Comparison of ENCODE assay signal across 22 cellular contexts in the genomic region with DNA sequence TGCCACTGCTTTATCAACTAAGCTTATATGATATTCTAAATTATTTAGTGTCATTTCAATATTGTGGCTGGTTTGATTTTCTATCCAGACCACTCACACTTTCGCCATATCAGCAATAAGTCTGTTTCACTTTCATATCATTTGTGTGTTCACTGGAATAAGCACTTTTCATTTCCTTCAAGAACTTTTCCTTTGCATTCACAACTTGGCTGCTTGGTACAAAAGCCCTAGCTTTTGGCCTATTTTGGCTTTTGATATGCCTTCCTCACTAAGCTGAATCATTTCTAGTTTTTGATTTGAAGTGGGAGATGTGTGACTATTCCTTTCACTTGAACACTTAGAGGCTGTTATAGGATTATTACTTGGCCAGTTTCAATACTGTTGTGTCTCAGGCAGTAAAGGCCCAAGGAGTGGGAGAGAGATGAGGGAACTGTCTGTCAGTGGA.
DNase-seq lines count a peak whose midpoint lies in the region; ATAC-seq, FAIRE-seq and TF ChIP-seq lines count a peak whose summit lies in the region.
"Had no signal": no experiment of that assay in that cellular context is flagged by ENCODE, and none has a peak within 500 bp of the region (broad histone marks: within the 10 kb centered on the region; RNA-seq: fewer than 3 reads in every experiment).

No MANE protein-coding gene starts in this region.

- ATAC-seq in GM18517 (IDR thresholded peaks at IDR 0.05; ENCODE audit: unreplicated experiment) (peak; percentile 49), HG03520 (IDR thresholded peaks at IDR 0.05; ENCODE audit: unreplicated experiment) (peak; percentile 51)
- ATAC-seq in activated naive CD8-positive, alpha-beta T cell treated with anti-CD3 and anti-CD28 coated beads, Interleukin-2, amount 50 U/mL, for 24 hours, result peak; percentile 99
- ATAC-seq: Panc1 had no signal

- no peak overlapping the region for H2BK120ac ChIP-seq in trophoblast cell (ENCODE audit: insufficient read depth, low read length, poor library complexity)

- no peak overlapping the region for H3K4me3 ChIP-seq in trophoblast cell (ENCODE audit: low read depth, low read length)
- H3K4me3 ChIP-seq: SJSA1, smooth muscle cell had no signal

- no peak overlapping the region for H2BK12ac ChIP-seq in trophoblast cell (ENCODE audit: low read length)

- no peaks in the 10 kb centered on the region for H3K27me3 ChIP-seq in trophoblast cell (ENCODE audit: insufficient read depth, low read length)
- H3K27me3 ChIP-seq: SJSA1 had no signal

- no peak overlapping the region for H4K91ac ChIP-seq in trophoblast cell (ENCODE audit: low read depth, low read length)

- H4K8ac ChIP-seq in trophoblast cell (ENCODE audit: low read depth, low read length), result no peak overlapping the region

- no peak for TF ChIP-seq CTCF in D721Med (IDR thresholded peaks at IDR 0.05; ENCODE audit: insufficient read depth, missing control alignments)

- H2AK5ac ChIP-seq in trophoblast cell (ENCODE audit: low read length), result no peak overlapping the region

- no peak overlapping the region for H3K18ac ChIP-seq in trophoblast cell (ENCODE audit: low read length)

- H3K36me3 Mint-ChIP-seq in activated naive CD8-positive, alpha-beta T cell treated with anti-CD3 and anti-CD28 coated beads, Interleukin-2, amount 50 U/mL, for 24 hours (ENCODE audit: low read depth), result peaks cover 17% of the 10 kb centered on the region
- H3K36me3 Mint-ChIP-seq: brain had no signal

- peaks cover 31% of the 10 kb centered on the region for H3K27me3 Mint-ChIP-seq in activated naive CD8-positive, alpha-beta T cell treated with anti-CD3 and anti-CD28 coated beads, Interleukin-2, amount 50 U/mL, for 24 hours

- no peak overlapping the region for H2BK5ac ChIP-seq in trophoblast cell (ENCODE audit: low read depth, low read length, poor library complexity)

- H3K23ac ChIP-seq in trophoblast cell (ENCODE audit: low read length), result no peak overlapping the region

- H3K36me3 ChIP-seq in trophoblast cell (ENCODE audit: control insufficient read depth in 1 of 2, insufficient read depth in 2 of 2, low read length in 2 of 2), result no peaks in the 10 kb centered on the region
- H3K36me3 ChIP-seq: SJSA1 had no signal

- WGBS in trophoblast cell (ENCODE audit: extremely low coverage, insufficient coverage, insufficient read length), result no CpG with 5 or more reads among the region's 1 CpG

- H3K14ac ChIP-seq in trophoblast cell (ENCODE audit: low read length), result no peak overlapping the region

- peaks cover 43% of the 10 kb centered on the region for H3K4me1 Mint-ChIP-seq in activated naive CD8-positive, alpha-beta T cell treated with anti-CD3 and anti-CD28 coated beads, Interleukin-2, amount 50 U/mL, for 24 hours
- H3K4me1 Mint-ChIP-seq: brain, endodermal cell had no signal

- H3K4me2 ChIP-seq in trophoblast cell (ENCODE audit: low read length), result no peak overlapping the region
- H3K4me2 ChIP-seq: smooth muscle cell had no signal

- FAIRE-seq in D721Med (lab: Jason Lieb, UNC), result no peak
- FAIRE-seq: G401.6 had no signal

- no peak overlapping the region for H3K4ac ChIP-seq in trophoblast cell (ENCODE audit: low read depth, low read length)

- DNase-seq in activated T-cell treated with anti-CD3 and anti-CD28 coated beads for 24 hours (ENCODE audit: low read depth) (peak; percentile 25), trophoblast cell (no peak), NCI-H2029 (lab: John Stamatoyannopoulos, UW) (no peak), D721Med (ENCODE audit: insufficient read length, low spot score) (no peak)
- DNase-seq in activated T-cell treated with anti-CD3 and anti-CD28 coated beads, Interleukin-2, amount 50 U/mL, for 48 hours, result no peak
- no peak for DNase-seq in activated naive CD8-positive, alpha-beta T cell treated with anti-CD3 and anti-CD28 coated beads, Interleukin-2, amount 50 U/mL, for 24 hours
- DNase-seq: activated naive CD8-positive, alpha-beta T cell treated with anti-CD3 and anti-CD28 coated beads, Interleukin-2, amount 10 ng/mL, durations not matched to agents 7 days and 5 days; C1 segment of cervical spinal cord; endodermal cell; H7; kidney glomerular epithelial cell; NCI-H1105; NCI-H2081; NCI-H510A; stimulated activated CD8-positive, alpha-beta memory T cell treated with anti-CD3 and anti-CD28 coated beads, Interleukin-4, amount 100 ng/mL, for 48 hours had no signal

- H3K9me3 Mint-ChIP-seq in activated naive CD8-positive, alpha-beta T cell treated with anti-CD3 and anti-CD28 coated beads, Interleukin-2, amount 50 U/mL, for 24 hours, result peaks cover 16% of the 10 kb centered on the region

- no peaks in the 10 kb centered on the region for H3K79me2 ChIP-seq in trophoblast cell (ENCODE audit: control insufficient read depth, insufficient read depth, low read length, poor library complexity)

- H4K12ac ChIP-seq in trophoblast cell (ENCODE audit: low read depth, low read length), result no peak overlapping the region

- H3K4me1 ChIP-seq in trophoblast cell (ENCODE audit: control insufficient read depth in 1 of 2, insufficient read depth in 2 of 2, low read length in 2 of 2), result no peaks in the 10 kb centered on the region
- H3K4me1 ChIP-seq: SJSA1 had no signal

- H3K9me3 ChIP-seq in trophoblast cell (ENCODE audit: insufficient read depth, low read depth, low read length), result no peaks in the 10 kb centered on the region
- H3K9me3 ChIP-seq: SJSA1 had no signal

- no peak overlapping the region for H2AFZ ChIP-seq in trophoblast cell (ENCODE audit: insufficient read depth, low read length, poor library complexity)

- H3K79me1 ChIP-seq in trophoblast cell (ENCODE audit: low read length), result no peaks in the 10 kb centered on the region

- H3K27ac ChIP-seq in trophoblast cell (ENCODE audit: low read depth, low read length), result no peak overlapping the region
- H3K27ac ChIP-seq: SJSA1 had no signal

- H3K4me3 Mint-ChIP-seq in activated naive CD8-positive, alpha-beta T cell treated with anti-CD3 and anti-CD28 coated beads, Interleukin-2, amount 50 U/mL, for 24 hours, result peak overlapping the region; percentile 60
- H3K4me3 Mint-ChIP-seq: activated naive CD8-positive, alpha-beta T cell treated with anti-CD3 and anti-CD28 coated beads, Interleukin-2, amount 10 ng/mL, durations not matched to agents 7 days and 5 days; brain; endodermal cell had no signal

- no peak overlapping the region for H3K9ac ChIP-seq in trophoblast cell (ENCODE audit: low read length)

- peak overlapping the region; percentile 90 for H3K27ac Mint-ChIP-seq in activated naive CD8-positive, alpha-beta T cell treated with anti-CD3 and anti-CD28 coated beads, Interleukin-2, amount 50 U/mL, for 24 hours
- H3K27ac Mint-ChIP-seq: activated naive CD8-positive, alpha-beta T cell treated with anti-CD3 and anti-CD28 coated beads, Interleukin-2, amount 10 ng/mL, durations not matched to agents 7 days and 5 days; brain; endodermal cell had no signal

Comparison
In these comparisons a context has a peak if more than half of its experiments do, and no peak if none do; other contexts are left out.
1. ATAC-seq: peak in every context shown above with its lines; median percentile 99 in activated naive CD8-positive, alpha-beta T cell treated with anti-CD3 and anti-CD28 coated beads, Interleukin-2, amount 50 U/mL, for 24 hours; 51 in HG03520; 49 in GM18517.